ENCODE assay signal across 8 cellular contexts in genomic region chr10:84139126-84140035, GRCh38. TPM values are rescaled to one million over a fixed set of nuclear protein-coding genes. Genes with fewer than 3 reads are reported as not detected.
DNase-seq lines count a peak whose midpoint lies in the region; ATAC-seq and TF ChIP-seq lines count a peak whose summit lies in the region.

GHITM (plus strand) TSS chr10:84139509; CDS start chr10:84141501, 1,992 bp downstream.

- peaks cover 37% of the 10 kb centered on the region for H3K36me3 Mint-ChIP-seq in activated B cell treated with CpG ODN at 0.5 μM for 24 hours (ENCODE audit: low read depth)

- H3K4me1 Mint-ChIP-seq in activated B cell treated with CpG ODN at 0.5 μM for 24 hours: peaks cover 32% of the 10 kb centered on the region

- CTCF ChIA-PET in activated B cell treated with CpG ODN at 0.5 μM for 24 hours (lab: Charles Lee): interaction anchor here (0.9 to 1.7 kb wide), 4 partner anchors 8 to 10 kb away, joined by 3 to 5 read pairs (median 3); no protein-coding TSS in a partner anchor

- intact Hi-C loops in activated B cell treated with CpG ODN at 0.5 μM for 24 hours (cut with micrococcal nuclease): loop anchor here (1.0 kb wide), 5 partner anchors 10 to 189 kb away; partner anchors contain the start of gene CCSER2

- TF ChIP-seq CTCF in activated B cell treated with CpG ODN at 0.5 μM for 24 hours (IDR thresholded peaks at IDR 0.05): no peak

- H3K4me3 Mint-ChIP-seq in activated B cell treated with CpG ODN at 0.5 μM for 24 hours: peak within 1 kb of the TSS; percentile 96

- peak within 1 kb of the TSS; percentile 94 for H3K27ac Mint-ChIP-seq in activated B cell treated with CpG ODN at 0.5 μM for 24 hours

- DNase-seq in AG08395 (ENCODE audit: low spot score): peak; percentile 97
- DNase-seq in NCI-H226: peak; percentile 95
- peak; percentile 98 for DNase-seq in activated B cell treated with CpG ODN at 0.5 μM for 24 hours
- peak; percentile 99 for DNase-seq in central memory CD4-positive, alpha-beta T cell
- peak; percentile 98 for DNase-seq in inferior parietal cortex (ENCODE audit: extremely low spot score)
- peak; percentile 99 for DNase-seq in stimulated activated CD4-positive, alpha-beta T cell treated with anti-CD3 and anti-CD28 coated beads, Interleukin-12 subunit alpha, Interleukin-12 subunit beta, amount 100 ng/mL, for 24 hours (ENCODE audit: low read depth in 2 of 2)

- no peaks in the 10 kb centered on the region for H3K27me3 Mint-ChIP-seq in activated B cell treated with CpG ODN at 0.5 μM for 24 hours

- ATAC-seq in GM18907 (IDR thresholded peaks at IDR 0.05; ENCODE audit: unreplicated experiment): peak; percentile 99
- ATAC-seq in HG03175 (IDR thresholded peaks at IDR 0.05; ENCODE audit: unreplicated experiment): peak; percentile 97
- peak; percentile 96 for ATAC-seq in activated B cell treated with CpG ODN at 0.5 μM for 24 hours (ENCODE audit: low read depth)

- POLR2A ChIA-PET in activated B cell treated with CpG ODN at 0.5 μM for 24 hours (lab: Charles Lee): interaction anchor here (0.9 to 2.4 kb wide), 5 partner anchors 9 to 189 kb away, joined by 3 to 14 read pairs (median 6); partner anchors contain the start of gene CCSER2

- H3K9me3 Mint-ChIP-seq in activated B cell treated with CpG ODN at 0.5 μM for 24 hours: no peaks in the 10 kb centered on the region

RNA-seq across cellular contexts. Expression of gene GHITM, which starts in this region (rescaled TPM):
- 113 and 114 TPM in 2 replicates for total RNA-seq in activated B cell treated with CpG ODN at 0.5 μM for 24 hours

Comparison
In these comparisons a context has a peak if more than half of its experiments do, and no peak if none do; other contexts are left out.
1. Peak in every context shown above with its lines: DNase-seq and ATAC-seq.